17 cellular contexts compared by ENCODE assay signal in genomic region chr2:74745766-74746165, GRCh38.
"Had no signal": no experiment of that assay in that cellular context is flagged by ENCODE, and none has a peak within 500 bp of the region (broad histone marks: within the 10 kb centered on the region; RNA-seq: fewer than 3 reads in every experiment).

No MANE protein-coding gene starts in this region.

- H2AFZ ChIP-seq: hepatocyte had no signal

- H3K27me3 ChIP-seq: cardiac muscle cell, foreskin keratinocyte, hepatocyte, left lung, pancreas had no signal

- DNase-seq: activated CD4-positive, alpha-beta memory T cell treated with anti-CD3 and anti-CD28 coated beads for 36 hours; activated CD4-positive, alpha-beta T cell treated with anti-CD3 and anti-CD28 coated beads for 36 hours; effector memory CD8-positive, alpha-beta T cell; left lung; naive thymus-derived CD8-positive, alpha-beta T cell; pancreas; spleen; stimulated activated CD4-positive, alpha-beta T cell treated with anti-CD3 and anti-CD28 coated beads, Interleukin-4, amount 100 ng/mL, for 4 hours; stimulated activated naive CD4-positive, alpha-beta T cell; SW 1271 had no signal

- H3K27ac Mint-ChIP-seq: activated CD4-positive, alpha-beta memory T cell treated with anti-CD3 and anti-CD28 coated beads for 36 hours; activated CD4-positive, alpha-beta T cell treated with anti-CD3 and anti-CD28 coated beads for 36 hours; activated naive CD8-positive, alpha-beta T cell; effector memory CD8-positive, alpha-beta T cell; WTC11 had no signal

- ATAC-seq: activated CD4-positive, alpha-beta T cell treated with anti-CD3 and anti-CD28 coated beads for 36 hours; effector memory CD8-positive, alpha-beta T cell; left lung; naive thymus-derived CD8-positive, alpha-beta T cell; pancreas; sciatic nerve had no signal

- H3K4me2 ChIP-seq: hepatocyte had no signal

- H3K9me3 ChIP-seq: left lung, pancreas, spleen had no signal

- H3K4me3 Mint-ChIP-seq: activated CD4-positive, alpha-beta memory T cell treated with anti-CD3 and anti-CD28 coated beads for 36 hours; activated CD4-positive, alpha-beta T cell treated with anti-CD3 and anti-CD28 coated beads for 36 hours; activated naive CD8-positive, alpha-beta T cell; effector memory CD8-positive, alpha-beta T cell; naive thymus-derived CD8-positive, alpha-beta T cell; WTC11 had no signal

- H3K4me3 ChIP-seq: cardiac muscle cell, hepatocyte, left lung, pancreas, spleen had no signal

- H3K36me3 Mint-ChIP-seq: activated CD4-positive, alpha-beta memory T cell treated with anti-CD3 and anti-CD28 coated beads for 36 hours; activated naive CD8-positive, alpha-beta T cell; naive thymus-derived CD8-positive, alpha-beta T cell; WTC11 had no signal

- H3K79me2 ChIP-seq: hepatocyte had no signal

- H3K27ac ChIP-seq: cardiac muscle cell, foreskin keratinocyte, hepatocyte, left lung, pancreas, spleen had no signal

- H3K36me3 ChIP-seq: cardiac muscle cell, left lung, pancreas, spleen had no signal

- H3K4me1 ChIP-seq: pancreas had no signal

- FAIRE-seq: pancreas, urothelium cell line had no signal

- H3K4me1 Mint-ChIP-seq: activated CD4-positive, alpha-beta T cell treated with anti-CD3 and anti-CD28 coated beads for 36 hours had no signal

- H3K9me3 Mint-ChIP-seq: activated CD4-positive, alpha-beta memory T cell treated with anti-CD3 and anti-CD28 coated beads for 36 hours; effector memory CD8-positive, alpha-beta T cell; naive thymus-derived CD8-positive, alpha-beta T cell; WTC11 had no signal
